In genomic region chr1:38125016-38125415, GRCh38 we compare ENCODE assay signal across 21 cellular contexts.
"Had no signal": no experiment of that assay in that cellular context is flagged by ENCODE, and none has a peak within 500 bp of the region (broad histone marks: within the 10 kb centered on the region; RNA-seq: fewer than 3 reads in every experiment).

No MANE protein-coding gene starts in this region.

- H2AFZ ChIP-seq: parathyroid adenoma had no signal

- H3K9me3 Mint-ChIP-seq: immature natural killer cell; naive thymus-derived CD4-positive, alpha-beta T cell; nephron progenitor cell had no signal

- H3K27me3 ChIP-seq: right lobe of liver had no signal

- H3K4me3 ChIP-seq: left ventricle myocardium inferior, lower lobe of right lung, psoas muscle, right lobe of liver, stomach, thoracic aorta, transverse colon had no signal

- DNase-seq: effector memory CD4-positive, alpha-beta T cell; erythroblast; immature natural killer cell; kidney; left cardiac atrium; left ventricle myocardium inferior; lower lobe of right lung; mesenchymal stem cell; naive thymus-derived CD4-positive, alpha-beta T cell; nephron progenitor cell; psoas muscle; retina; right lobe of liver; stimulated activated CD4-positive, alpha-beta T cell treated with anti-CD3 and anti-CD28 coated beads, Interleukin-12 subunit alpha, Interleukin-12 subunit beta, amount 100 ng/mL, for 4 hours; stimulated activated naive CD4-positive, alpha-beta T cell; stomach; substantia nigra; transverse colon had no signal

- H3K36me3 Mint-ChIP-seq: immature natural killer cell; naive thymus-derived CD4-positive, alpha-beta T cell had no signal

- H3K4me1 ChIP-seq: left ventricle myocardium inferior, lower lobe of right lung, parathyroid adenoma, psoas muscle, right lobe of liver, stomach, transverse colon had no signal

- H3K36me3 ChIP-seq: left ventricle myocardium inferior, lower lobe of right lung, right lobe of liver, stomach, thoracic aorta, transverse colon had no signal

- H3K9me3 ChIP-seq: left ventricle myocardium inferior, lower lobe of right lung, psoas muscle, right lobe of liver, stomach, thoracic aorta, transverse colon had no signal

- ATAC-seq: left cardiac atrium; lower lobe of right lung; naive thymus-derived CD4-positive, alpha-beta T cell; psoas muscle; right lobe of liver had no signal

- H3K4me3 Mint-ChIP-seq: immature natural killer cell; naive thymus-derived CD4-positive, alpha-beta T cell; nephron progenitor cell had no signal

- H3K27ac Mint-ChIP-seq: immature natural killer cell; naive thymus-derived CD4-positive, alpha-beta T cell; nephron progenitor cell had no signal

- H3K79me2 ChIP-seq: parathyroid adenoma had no signal

- H3K4me1 Mint-ChIP-seq: immature natural killer cell had no signal

- H3K27ac ChIP-seq: left ventricle myocardium inferior, lower lobe of right lung, parathyroid adenoma, psoas muscle, right lobe of liver, stomach, thoracic aorta, transverse colon had no signal

- H3K9ac ChIP-seq: parathyroid adenoma had no signal

- FAIRE-seq: frontal cortex, kidney had no signal
